Comparison of ENCODE assay signal across 8 cellular contexts in the genomic region with DNA sequence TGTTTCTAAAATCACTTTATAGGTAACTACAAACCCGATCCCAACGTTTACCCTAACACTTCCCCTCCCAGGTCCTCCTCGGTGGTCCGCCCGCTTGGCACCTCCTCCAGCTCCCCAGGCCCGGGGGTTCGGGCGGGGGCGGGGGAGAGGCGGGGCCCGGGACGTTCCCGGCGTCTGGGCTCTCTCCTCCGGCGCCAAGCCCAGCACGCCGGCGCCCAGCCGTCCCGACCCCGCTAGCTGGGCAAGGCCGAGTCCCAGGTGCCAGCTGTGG. TPM values are rescaled to one million over a fixed set of nuclear protein-coding genes. Genes with fewer than 3 reads are reported as not detected.
DNase-seq lines count a peak whose midpoint lies in the region; ATAC-seq and TF ChIP-seq lines count a peak whose summit lies in the region.

No MANE protein-coding gene starts in this region.

- no peaks in the 10 kb centered on the region for H3K9me3 ChIP-seq in testis

- POLR2A ChIA-PET in BJ (lab: Charles Lee) = no interaction called here

- ATAC-seq in GM21717 (IDR thresholded peaks at IDR 0.05; ENCODE audit: unreplicated experiment) = peak; percentile 25
- ATAC-seq in left colon = no peak

- H3K4me1 Mint-ChIP-seq in activated T-helper 1 cell treated with anti-CD3 and anti-CD28 coated beads, Interleukin-12 subunit alpha, Interleukin-12 subunit beta, Interleukin-2, Interleukin-4 antibody, amounts not matched to agents 30 ng/mL and 10 ng/mL and 1 ng/mL, durations not matched to agents 14 hours and 24 hours and 36 hours (ENCODE audit: low read depth) = peaks cover 47% of the 10 kb centered on the region

- 0 to 1% methylated on average over 17 to 19 of the region's 23 CpGs for WGBS in testis, 2 donors

- no peaks in the 10 kb centered on the region for H3K27me3 ChIP-seq in BJ (ENCODE audit: control insufficient read depth, insufficient read depth, low read length)
- H3K27me3 ChIP-seq in testis = no peaks in the 10 kb centered on the region

- peaks cover 18% of the 10 kb centered on the region for H3K4me1 ChIP-seq in testis

- CTCF ChIA-PET in BJ (lab: Yijun Ruan, JAX) = interaction anchor here (1.0 kb wide), 1 partner anchor 55 kb away, joined by 4 read pairs; no protein-coding TSS in a partner anchor

- peak overlapping the region; percentile 96 for H3K27ac Mint-ChIP-seq in activated T-helper 1 cell treated with anti-CD3 and anti-CD28 coated beads, Interleukin-12 subunit alpha, Interleukin-12 subunit beta, Interleukin-2, Interleukin-4 antibody, amounts not matched to agents 30 ng/mL and 10 ng/mL and 1 ng/mL, durations not matched to agents 14 hours and 24 hours and 36 hours

- H3K4me3 Mint-ChIP-seq in activated T-helper 1 cell treated with anti-CD3 and anti-CD28 coated beads, Interleukin-12 subunit alpha, Interleukin-12 subunit beta, Interleukin-2, Interleukin-4 antibody, amounts not matched to agents 30 ng/mL and 10 ng/mL and 1 ng/mL, durations not matched to agents 14 hours and 24 hours and 36 hours = peak overlapping the region; percentile 95

- TF ChIP-seq POLR2A in testis (IDR thresholded peaks at IDR 0.05) = no peak

- peaks cover 5% of the 10 kb centered on the region for H3K36me3 ChIP-seq in BJ (ENCODE audit: control insufficient read depth, insufficient read depth, low read length)
- no peaks in the 10 kb centered on the region for H3K36me3 ChIP-seq in testis (ENCODE audit: low read depth, missing control alignments)

- peaks cover 37% of the 10 kb centered on the region for H3K36me3 Mint-ChIP-seq in activated T-helper 1 cell treated with anti-CD3 and anti-CD28 coated beads, Interleukin-12 subunit alpha, Interleukin-12 subunit beta, Interleukin-2, Interleukin-4 antibody, amounts not matched to agents 30 ng/mL and 10 ng/mL and 1 ng/mL, durations not matched to agents 14 hours and 24 hours and 36 hours (ENCODE audit: low read depth)

- no peak for DNase-seq in BJ (ENCODE audit: low read depth)
- DNase-seq in activated T-helper 1 cell treated with anti-CD3 and anti-CD28 coated beads, Interleukin-12 subunit alpha, Interleukin-12 subunit beta, Interleukin-2, Interleukin-4 antibody, amounts not matched to agents 30 ng/mL and 10 ng/mL and 1 ng/mL, durations not matched to agents 14 hours and 24 hours and 36 hours (ENCODE audit: low spot score) = no peak
- DNase-seq in iPS-NIHi7 (ENCODE audit: extremely low spot score) = peak; percentile 68
- DNase-seq in testis = no peak
- no peak for DNase-seq in DMS153 treated with DMSO at 0.1 percent for 48 hours (lab: John Stamatoyannopoulos, UW; ENCODE audit: unreplicated experiment)
- no peak for DNase-seq in stimulated activated naive CD4-positive, alpha-beta T cell treated with Interleukin-2 at 50 U/mL for 16 hours (lab: John Stamatoyannopoulos, UW)
- DNase-seq in left colon = no peak

- no peaks in the 10 kb centered on the region for H3K27me3 Mint-ChIP-seq in activated T-helper 1 cell treated with anti-CD3 and anti-CD28 coated beads, Interleukin-12 subunit alpha, Interleukin-12 subunit beta, Interleukin-2, Interleukin-4 antibody, amounts not matched to agents 30 ng/mL and 10 ng/mL and 1 ng/mL, durations not matched to agents 14 hours and 24 hours and 36 hours (ENCODE audit: insufficient read depth)

- intact Hi-C loops in activated T-helper 1 cell treated with anti-CD3 and anti-CD28 coated beads, Interleukin-12 subunit alpha, Interleukin-12 subunit beta, Interleukin-2, Interleukin-4 antibody, amounts not matched to agents 30 ng/mL and 10 ng/mL and 1 ng/mL, durations not matched to agents 14 hours and 24 hours and 36 hours (cut with micrococcal nuclease) = loop anchor here (2.0 to 5.0 kb wide), 3 partner anchors 36 to 831 kb away; a partner anchor contains a TSS
- intact Hi-C loops in testis (cut with DNase I; ENCODE audit: low total_unique reads) (no loop called here), left colon (cut with DNase I, micrococcal nuclease) (no loop called here)

- no peaks in the 10 kb centered on the region for H3K9me3 Mint-ChIP-seq in activated T-helper 1 cell treated with anti-CD3 and anti-CD28 coated beads, Interleukin-12 subunit alpha, Interleukin-12 subunit beta, Interleukin-2, Interleukin-4 antibody, amounts not matched to agents 30 ng/mL and 10 ng/mL and 1 ng/mL, durations not matched to agents 14 hours and 24 hours and 36 hours

- H3K27ac ChIP-seq in testis = peak overlapping the region; percentile 97 to 98

- TF ChIP-seq CTCF in BJ (IDR thresholded peaks at IDR 0.05; ENCODE audit: insufficient read depth, low read depth, low read length) (no peak), testis (IDR thresholded peaks at IDR 0.05) (no peak)

- H3K4me3 ChIP-seq in BJ (ENCODE audit: low read depth, low read length) = peak overlapping the region; percentile 86
- H3K4me3 ChIP-seq in testis = peak overlapping the region; percentile 85 to 100

RNA-seq across cellular contexts. Expression of a gene that starts 0.5 kb away (rescaled TPM):
- polyA plus RNA-seq in BJ (2011; rRNA removed) (52.3 and 91.6 TPM in 2 replicates), testis (ENCODE audit: insufficient read depth, low read depth, low replicate concordance) (66.4 TPM)
- 40.5 and 58.6 TPM in 2 replicates for polyA minus RNA-seq in BJ (2011; rRNA and poly(A)+ RNA removed)
- 90.5 and 95.0 TPM in 2 replicates for total RNA-seq in activated T-helper 1 cell treated with anti-CD3 and anti-CD28 coated beads, Interleukin-12 subunit alpha, Interleukin-12 subunit beta, Interleukin-2, Interleukin-4 antibody, amounts not matched to agents 30 ng/mL and 10 ng/mL and 1 ng/mL, durations not matched to agents 14 hours and 24 hours and 36 hours
- total RNA-seq in testis (10 to 100 TPM; 54.0 to 68.0 TPM), left colon (10 to 100 TPM; 46.0 to 49.9 TPM)

RNA-seq across cellular contexts. Expression of a gene that starts 0.8 kb away (rescaled TPM):
- 2.0 and 4.2 TPM in 2 replicates for polyA plus RNA-seq in BJ (2011; rRNA removed)
- 5.9 TPM in 2 replicates for polyA minus RNA-seq in BJ (2011; rRNA and poly(A)+ RNA removed)
- 19.4 and 19.8 TPM in 2 replicates for total RNA-seq in activated T-helper 1 cell treated with anti-CD3 and anti-CD28 coated beads, Interleukin-12 subunit alpha, Interleukin-12 subunit beta, Interleukin-2, Interleukin-4 antibody, amounts not matched to agents 30 ng/mL and 10 ng/mL and 1 ng/mL, durations not matched to agents 14 hours and 24 hours and 36 hours
- total RNA-seq in testis = 10 to 100 TPM; 17.0 to 19.6 TPM
- polyA plus RNA-seq in testis (ENCODE audit: insufficient read depth, low read depth, low replicate concordance) = 11.3 TPM
- total RNA-seq in left colon = 10 to 100 TPM; 14.3 to 17.6 TPM
